ENCODE assay signal across 7 cellular contexts in the genomic region with DNA sequence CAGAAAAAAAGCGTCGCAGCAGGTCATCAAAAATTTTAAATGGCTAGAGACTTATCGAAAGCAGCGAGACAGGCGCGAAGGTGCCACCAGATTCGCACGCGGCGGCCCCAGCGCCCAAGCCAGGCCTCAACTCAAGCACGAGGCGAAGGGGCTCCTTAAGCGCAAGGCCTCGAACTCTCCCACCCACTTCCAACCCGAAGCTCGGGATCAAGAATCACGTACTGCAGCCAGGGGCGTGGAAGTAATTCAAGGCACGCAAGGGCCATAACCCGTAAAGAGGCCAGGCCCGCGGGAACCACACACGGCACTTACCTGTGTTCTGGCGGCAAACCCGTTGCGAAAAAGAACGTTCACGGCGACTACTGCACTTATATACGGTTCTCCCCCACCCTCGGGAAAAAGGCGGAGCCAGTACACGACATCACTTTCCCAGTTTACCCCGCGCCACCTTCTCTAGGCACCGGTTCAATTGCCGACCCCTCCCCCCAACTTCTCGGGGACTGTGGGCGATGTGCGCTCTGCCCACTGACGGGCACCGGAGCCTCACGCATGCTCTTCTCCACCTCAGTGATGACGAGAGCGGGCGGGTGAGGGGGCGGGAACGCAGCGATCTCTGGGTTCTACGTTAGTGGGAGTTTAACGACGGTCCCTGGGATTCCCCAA. TPM values are rescaled to one million over a fixed set of nuclear protein-coding genes. Genes with fewer than 3 reads are reported as not detected.
DNase-seq lines count a peak whose midpoint lies in the region; ATAC-seq, FAIRE-seq and TF ChIP-seq lines count a peak whose summit lies in the region.

A gene (minus strand): TSS at position 345 of the 663 bp plus-strand sequence. CDS start 1,006 bp downstream, outside the sequence.

- H3K27ac ChIP-seq in body of pancreas: peak within 1 kb of the TSS; percentile 97 to 100 (median 100)
- peak within 1 kb of the TSS; percentile 92 to 100 (median 100) for H3K27ac ChIP-seq in sigmoid colon

- H3K36me3 ChIP-seq in body of pancreas (replicated peaks in 1 of 2; ENCODE audit: insufficient read depth in 1 of 2, low read depth in 2 of 2): peaks cover 0 to 18% of the 10 kb centered on the region in 2 donors
- peaks cover 7 to 37% (median 25%) of the 10 kb centered on the region in 4 donors for H3K36me3 ChIP-seq in sigmoid colon

- 0 to 1% methylated on average over 1 to 53 of the region's 53 CpGs for WGBS in body of pancreas, 2 donors
- WGBS in sigmoid colon, 2 donors: 0% methylated on average over 53 of the region's 53 CpGs

- DNase-seq in NCI-H2107 (lab: John Stamatoyannopoulos, UW) (peak; percentile 98), body of pancreas (peak; percentile 99 to 100 (median 100)), iPS DF 19.7 (ENCODE audit: low read depth, low spot score) (peak; percentile 99), sigmoid colon (peak; percentile 99)

- peaks cover 53% of the 10 kb centered on the region for H3K4me1 ChIP-seq in body of pancreas
- H3K4me1 ChIP-seq in sigmoid colon: peaks cover 0 to 60% (median 55%) of the 10 kb centered on the region in 4 donors

- intact Hi-C loops in body of pancreas (cut with DNase I) (no loop called here), sigmoid colon (cut with DNase I) (loop anchor here (1.0 to 5.0 kb wide), 4 partner anchors 59 to 134 kb away; a partner anchor contains a TSS)

- H3K9me3 ChIP-seq in body of pancreas: no peaks in the 10 kb centered on the region
- no peaks in the 10 kb centered on the region for H3K9me3 ChIP-seq in sigmoid colon

- TF ChIP-seq POLR2A in body of pancreas (IDR thresholded peaks at IDR 0.05) (peak; percentile 97 to 100 (median 100)), sigmoid colon (IDR thresholded peaks at IDR 0.05) (peak; percentile 100)

- H3K27me3 ChIP-seq in body of pancreas (no peaks in the 10 kb centered on the region), sigmoid colon (no peaks in the 10 kb centered on the region)

- peak; percentile 73 for FAIRE-seq in TTC549 (lab: Jason Lieb, UNC)

- ATAC-seq in GM18517 (IDR thresholded peaks at IDR 0.05; ENCODE audit: unreplicated experiment) (peak; percentile 55), HG03045 (IDR thresholded peaks at IDR 0.05; ENCODE audit: unreplicated experiment) (peak; percentile 70), body of pancreas (peak; percentile 88)

- peak; percentile 50 to 96 (median 68) for TF ChIP-seq EP300 in sigmoid colon (IDR thresholded peaks at IDR 0.05)

- TF ChIP-seq CTCF in body of pancreas (IDR thresholded peaks at IDR 0.05) (peak in 1 of 7 experiments; percentile 28), sigmoid colon (IDR thresholded peaks at IDR 0.05) (no peak)

- peak within 1 kb of the TSS; percentile 92 to 97 for H3K4me3 ChIP-seq in body of pancreas
- H3K4me3 ChIP-seq in sigmoid colon: peak within 1 kb of the TSS; percentile 80 to 85 (median 82)

RNA-seq across cellular contexts. Expression of the gene that starts here (rescaled TPM):
- 1,000 to 10,000 TPM; 4,267 to 4,798 TPM for total RNA-seq in body of pancreas
- total RNA-seq in sigmoid colon: over 10,000 TPM; 10,846 to 15,452 (median 12,894) TPM
- polyA plus RNA-seq in sigmoid colon: over 10,000 TPM in 1 of 3 donors, 1,000 to 10,000 TPM in 2; 8,557 to 12,921 (median 9,843) TPM

Comparison
In these comparisons a context has a peak if more than half of its experiments do, and no peak if none do; other contexts are left out.
1. Peak in every context shown above with its lines: DNase-seq, ATAC-seq, H3K4me3 ChIP-seq and H3K27ac ChIP-seq.